In the genomic region with DNA sequence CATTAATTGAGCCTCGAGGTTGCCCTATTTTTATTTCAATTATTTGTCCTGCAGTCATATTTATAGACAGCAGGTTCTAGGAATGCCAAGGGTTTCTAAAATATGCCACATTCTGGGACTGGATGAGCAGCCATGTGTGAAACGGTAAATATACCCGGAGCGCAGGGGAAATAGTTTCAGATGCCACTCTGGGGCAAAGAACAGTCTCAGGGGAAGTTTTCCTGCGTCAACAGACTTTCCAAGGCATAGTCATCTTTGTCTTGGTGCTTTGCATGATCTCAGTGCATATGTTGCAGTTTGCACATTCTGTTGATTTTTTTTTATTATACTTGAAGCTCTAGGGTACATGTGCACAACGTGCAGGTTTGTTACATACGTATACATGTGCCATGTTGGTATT, we compare ENCODE assay signal across 23 cellular contexts.
DNase-seq lines count a peak whose midpoint lies in the region; ATAC-seq, FAIRE-seq and TF ChIP-seq lines count a peak whose summit lies in the region.
"Had no signal": no experiment of that assay in that cellular context is flagged by ENCODE, and none has a peak within 500 bp of the region (broad histone marks: within the 10 kb centered on the region; RNA-seq: fewer than 3 reads in every experiment).

No MANE protein-coding gene starts in this region.

- peak overlapping the region; percentile 56 to 89 (median 57) for H3K27ac Mint-ChIP-seq in nephron
- no peak overlapping the region for H3K27ac Mint-ChIP-seq in activated CD8-positive, alpha-beta memory T cell treated with anti-CD3 and anti-CD28 coated beads, Interleukin-2, amount 10 ng/mL, durations not matched to agents 7 days and 5 days
- H3K27ac Mint-ChIP-seq: CD4-positive, alpha-beta T cell; mesothelial cell of epicardium had no signal

- no TSS peak for BruUV-seq in mammary epithelial cell (replicated peaks; lab: Mats Ljungman, UMichigan)

- H3K27ac ChIP-seq in mammary epithelial cell (ENCODE audit: insufficient read depth, low read depth, low read length): no peak overlapping the region
- H3K27ac ChIP-seq: suprapubic skin had no signal

- H3K36me3 Mint-ChIP-seq in nephron (ENCODE audit: low read depth): peaks cover 4% of the 10 kb centered on the region
- peaks cover 7% of the 10 kb centered on the region for H3K36me3 Mint-ChIP-seq in activated CD8-positive, alpha-beta memory T cell treated with anti-CD3 and anti-CD28 coated beads, Interleukin-2, amount 10 ng/mL, durations not matched to agents 7 days and 5 days

- in situ Hi-C loops in mammary epithelial cell (cut with MboI; ENCODE audit: low sequenced_read_pairs in 2 of 2) (no loop called here), KBM-7 (cut with MboI; ENCODE audit: low pct_unique_long_range_greater_than_20kb, low sequenced_read_pairs) (no loop called here)

- no peaks in the 10 kb centered on the region for H3K27me3 Mint-ChIP-seq in nephron (ENCODE audit: low read depth)
- peaks cover 31% of the 10 kb centered on the region for H3K27me3 Mint-ChIP-seq in activated CD8-positive, alpha-beta memory T cell treated with anti-CD3 and anti-CD28 coated beads, Interleukin-2, amount 10 ng/mL, durations not matched to agents 7 days and 5 days

- TF ChIP-seq CTCF in GM12865 (IDR thresholded peaks at IDR 0.05; ENCODE audit: insufficient read depth, low read depth, low read length, missing control alignments) (no peak), nephron (IDR thresholded peaks at IDR 0.05; ENCODE audit: unreplicated experiment in 3 of 3) (no peak), mammary epithelial cell (conservative IDR thresholded peaks at IDR 0.05 in 1 of 2, IDR thresholded peaks at IDR 0.05 in 1 of 2; ENCODE audit: extremely low read depth in 1 of 2, insufficient read depth in 1 of 2, low read depth in 1 of 2, low read length in 2 of 2) (no peak)

- no peak overlapping the region for H3K4me2 ChIP-seq in mammary epithelial cell (ENCODE audit: insufficient read depth, low read depth, low read length)

- intact Hi-C loops in mammary epithelial cell (cut with micrococcal nuclease): no loop called here

- CTCF ChIA-PET in activated CD8-positive, alpha-beta memory T cell treated with anti-CD3 and anti-CD28 coated beads, Interleukin-2, amount 10 ng/mL, durations not matched to agents 7 days and 5 days (lab: Charles Lee): interaction anchor here (1.8 kb wide), 1 partner anchor 49 kb away, joined by 4 read pairs; no protein-coding TSS in a partner anchor
- CTCF ChIA-PET in mammary epithelial cell (lab: Charles Lee; ENCODE audit: low non-redundant PET): interaction anchor here (0.7 kb wide), 1 partner anchor 131 kb away, joined by 10 read pairs; no protein-coding TSS in a partner anchor

- H3K79me2 ChIP-seq in mammary epithelial cell (ENCODE audit: insufficient read depth, low read length): no peaks in the 10 kb centered on the region

- no peaks in the 10 kb centered on the region for H3K9me3 ChIP-seq in mammary epithelial cell (replicated peaks; ENCODE audit: insufficient read depth, low read length)
- H3K9me3 ChIP-seq: suprapubic skin had no signal

- no peak overlapping the region for H2AFZ ChIP-seq in mammary epithelial cell (ENCODE audit: low read depth, low read length)

- dilution Hi-C loops in mammary epithelial cell (cut with HindIII; ENCODE audit: low sequenced_read_pairs): no loop called here

- H3K27me3 ChIP-seq in mammary epithelial cell (ENCODE audit: insufficient read depth, low read length): no peaks in the 10 kb centered on the region
- H3K27me3 ChIP-seq: suprapubic skin had no signal

- H3K4me1 ChIP-seq in mammary epithelial cell (ENCODE audit: insufficient read depth, low read length): no peaks in the 10 kb centered on the region
- H3K4me1 ChIP-seq: suprapubic skin had no signal

- DNase-seq in GM12865 (ENCODE audit: low read depth) (peak; percentile 11), RCC 7860 (ENCODE audit: low spot score) (peak; percentile 28), DMS153 (lab: John Stamatoyannopoulos, UW) (no peak), mammary epithelial cell (no peak), KBM-7 (no peak)
- no peak for DNase-seq in activated CD8-positive, alpha-beta memory T cell treated with anti-CD3 and anti-CD28 coated beads, Interleukin-2, amount 10 ng/mL, durations not matched to agents 7 days and 5 days
- DNase-seq: activated CD4-positive, alpha-beta T cell treated with anti-CD3 and anti-CD28 coated beads for 4 hours; activated effector memory CD4-positive, alpha-beta T cell treated with Interleukin-2 at 50 U/mL for 16 hours; CD4-positive, alpha-beta T cell; DMS53; HCEC 1CT; NCI-H1105; NCI-H2081 treated with DMSO at 0.1 percent for 48 hours; NCI-H524; stimulated activated CD4-positive, alpha-beta T cell treated with anti-CD3 and anti-CD28 coated beads, Interleukin-12 subunit alpha, Interleukin-12 subunit beta, amount 100 ng/mL, for 4 hours; SW 1271 had no signal

- H3K4me1 Mint-ChIP-seq in nephron: peaks cover 50% of the 10 kb centered on the region
- H3K4me1 Mint-ChIP-seq in activated CD8-positive, alpha-beta memory T cell treated with anti-CD3 and anti-CD28 coated beads, Interleukin-2, amount 10 ng/mL, durations not matched to agents 7 days and 5 days: no peaks in the 10 kb centered on the region
- H3K4me1 Mint-ChIP-seq: mesothelial cell of epicardium, neural crest cell had no signal

- FAIRE-seq in RCC 7860 (lab: Jason Lieb, UNC): peak; percentile 18
- FAIRE-seq: endothelial cell of umbilical vein, GM19239 had no signal

- H3K36me3 ChIP-seq in mammary epithelial cell (ENCODE audit: insufficient read depth, low read length): peaks cover 6% of the 10 kb centered on the region
- H3K36me3 ChIP-seq: suprapubic skin had no signal

- WGBS in mammary epithelial cell (ENCODE audit: low coverage, missing lambda C conversion rate): 86% methylated on average over 7 of the region's 7 CpGs

- H3K4me3 Mint-ChIP-seq in nephron: no peak overlapping the region
- no peak overlapping the region for H3K4me3 Mint-ChIP-seq in activated CD8-positive, alpha-beta memory T cell treated with anti-CD3 and anti-CD28 coated beads, Interleukin-2, amount 10 ng/mL, durations not matched to agents 7 days and 5 days
- H3K4me3 Mint-ChIP-seq: CD4-positive, alpha-beta T cell; mesothelial cell of epicardium; neural crest cell had no signal

- no peak overlapping the region for H3K9ac ChIP-seq in mammary epithelial cell (ENCODE audit: insufficient read depth, low read length)

- peak; percentile 38 for ATAC-seq in GM21367 (IDR thresholded peaks at IDR 0.05; ENCODE audit: unreplicated experiment)
- no peak for ATAC-seq in activated CD8-positive, alpha-beta memory T cell treated with anti-CD3 and anti-CD28 coated beads, Interleukin-2, amount 10 ng/mL, durations not matched to agents 7 days and 5 days

- H3K4me3 ChIP-seq in GM12865 (ENCODE audit: low read depth, low read length) (no peak overlapping the region), mammary epithelial cell (replicated peaks in 1 of 3; ENCODE audit: insufficient read depth in 1 of 3, low read depth in 2 of 3, low read length in 3 of 3) (no peak overlapping the region)
- H3K4me3 ChIP-seq: suprapubic skin had no signal

- no peaks in the 10 kb centered on the region for H4K20me1 ChIP-seq in mammary epithelial cell (ENCODE audit: insufficient read depth, low read length)

- peaks cover 16% of the 10 kb centered on the region for H3K9me3 Mint-ChIP-seq in nephron
- H3K9me3 Mint-ChIP-seq in activated CD8-positive, alpha-beta memory T cell treated with anti-CD3 and anti-CD28 coated beads, Interleukin-2, amount 10 ng/mL, durations not matched to agents 7 days and 5 days (ENCODE audit: low read depth): no peaks in the 10 kb centered on the region

Comparison
In these comparisons a context has a peak if more than half of its experiments do, and no peak if none do; other contexts are left out.
1. DNase-seq: peak in GM12865 (single experiment) and RCC 7860 (single experiment); none in activated CD8-positive, alpha-beta memory T cell treated with anti-CD3 and anti-CD28 coated beads, Interleukin-2, amount 10 ng/mL, durations not matched to agents 7 days and 5 days (single experiment), DMS153 (single experiment), mammary epithelial cell (single experiment) and KBM-7 (single experiment).